In genomic region chr11:58629857-58630256, GRCh38 we compare ENCODE assay signal across 8 cellular contexts. TPM values are rescaled to one million over a fixed set of nuclear protein-coding genes. Genes with fewer than 3 reads are reported as not detected.
DNase-seq lines count a peak whose midpoint lies in the region; ATAC-seq and TF ChIP-seq lines count a peak whose summit lies in the region.

No MANE protein-coding gene starts in this region.

- DNase-seq in activated CD4-positive, alpha-beta T cell treated with anti-CD3 and anti-CD28 coated beads for 36 hours = peak; percentile 38
- DNase-seq in activated CD4-positive, alpha-beta T cell treated with anti-CD3 and anti-CD28 coated beads for 48 hours = no peak
- DNase-seq in HEK293T (ENCODE audit: extremely low spot score) = peak; percentile 34
- DNase-seq in Panc1 (ENCODE audit: low read depth, low spot score) = peak; percentile 18
- no peak for DNase-seq in esophagus muscularis mucosa (ENCODE audit: extremely low spot score)
- DNase-seq in neural crest cell (ENCODE audit: low read depth, low spot score) = no peak
- no peak for DNase-seq in activated effector memory CD4-positive, alpha-beta T cell treated with Interleukin-2 at 50 U/mL for 16 hours

- in situ Hi-C loops in Panc1 (cut with HindIII; ENCODE audit: low pct_unique_long_range_greater_than_20kb, low sequenced_read_pairs) = no loop called here

- intact Hi-C loops in activated CD4-positive, alpha-beta T cell treated with anti-CD3 and anti-CD28 coated beads for 36 hours (cut with DNase I, micrococcal nuclease) = loop anchor here (2.0 kb wide), 2 partner anchors 53 to 61 kb away; no protein-coding TSS in a partner anchor
- intact Hi-C loops in Panc1 (cut with micrococcal nuclease; ENCODE audit: unreplicated experiment) (no loop called here), esophagus muscularis mucosa (cut with DNase I) (loop anchor here (5.0 kb wide), 1 partner anchor 63 kb away; no protein-coding TSS in a partner anchor)

- H3K27ac ChIP-seq in Panc1 (ENCODE audit: low read length) (no peak overlapping the region), esophagus muscularis mucosa (replicated peaks in 1 of 4) (peak overlapping the region in 1 of 4 donors; percentile 67)

- no peaks in the 10 kb centered on the region for H3K4me1 ChIP-seq in Panc1 (ENCODE audit: control insufficient read depth, insufficient read depth, low read length)
- H3K4me1 ChIP-seq in esophagus muscularis mucosa = peaks cover 16 to 26% (median 22%) of the 10 kb centered on the region in 4 donors

- POLR2A ChIA-PET in activated CD4-positive, alpha-beta T cell treated with anti-CD3 and anti-CD28 coated beads for 36 hours (lab: Charles Lee) = no interaction called here
- POLR2A ChIA-PET in HEK293T (lab: Yijun Ruan, JAX) (interaction anchor here (0.7 kb wide), 1 partner anchor 52 kb away, joined by 3 read pairs; no protein-coding TSS in a partner anchor), Panc1 (lab: Charles Lee) (interaction anchor here (0.5 to 0.6 kb wide), 3 partner anchors 50 to 1298 kb away, joined by 4 read pairs; no protein-coding TSS in a partner anchor)

- H3K4me1 Mint-ChIP-seq in activated CD4-positive, alpha-beta T cell treated with anti-CD3 and anti-CD28 coated beads for 36 hours = peaks cover 9% of the 10 kb centered on the region
- no peaks in the 10 kb centered on the region for H3K4me1 Mint-ChIP-seq in neural crest cell

- H3K27ac Mint-ChIP-seq in activated CD4-positive, alpha-beta T cell treated with anti-CD3 and anti-CD28 coated beads for 36 hours = no peak overlapping the region
- no peak overlapping the region for H3K27ac Mint-ChIP-seq in neural crest cell (ENCODE audit: unreplicated experiment)

- H3K9me3 Mint-ChIP-seq in activated CD4-positive, alpha-beta T cell treated with anti-CD3 and anti-CD28 coated beads for 36 hours (ENCODE audit: low read depth) = no peaks in the 10 kb centered on the region
- H3K9me3 Mint-ChIP-seq in neural crest cell = no peaks in the 10 kb centered on the region

- TF ChIP-seq POLR2A in esophagus muscularis mucosa (IDR thresholded peaks at IDR 0.05; ENCODE audit: low read depth) = no peak

- TF ChIP-seq EP300 in esophagus muscularis mucosa (IDR thresholded peaks at IDR 0.05) = no peak

- H3K27me3 ChIP-seq in Panc1 (ENCODE audit: control insufficient read depth, insufficient read depth, low read length) (no peaks in the 10 kb centered on the region), esophagus muscularis mucosa (no peaks in the 10 kb centered on the region)

- H3K9me3 ChIP-seq in Panc1 (ENCODE audit: control insufficient read depth, insufficient read depth, low read depth, low read length) (no peaks in the 10 kb centered on the region), esophagus muscularis mucosa (no peaks in the 10 kb centered on the region)

- 48% methylated on average over 2 of the region's 2 CpGs for WGBS in esophagus muscularis mucosa

- CTCF ChIA-PET in activated CD4-positive, alpha-beta T cell treated with anti-CD3 and anti-CD28 coated beads for 36 hours (lab: Charles Lee) = interaction anchor here (0.6 to 9.2 kb wide), 25 partner anchors 9 to 579 kb away, joined by 3 to 89 read pairs (median 4); partner anchors contain the start of gene LPXN
- CTCF ChIA-PET in HEK293T (lab: Yijun Ruan, JAX) = interaction anchor here (0.7 to 2.3 kb wide), 5 partner anchors 10 to 506 kb away, joined by 3 to 10 read pairs (median 4); no protein-coding TSS in a partner anchor
- CTCF ChIA-PET in Panc1 (lab: Charles Lee) = interaction anchor here (0.6 to 0.8 kb wide), 4 partner anchors 50 to 1898 kb away, joined by 3 to 5 read pairs (median 4); partner anchors contain the start of genes DTX4 and LPXN

- no peak for ATAC-seq in activated CD4-positive, alpha-beta T cell treated with anti-CD3 and anti-CD28 coated beads for 36 hours
- ATAC-seq in Panc1 (no peak; the same call in 1 of the 2 replicates), HG03469 (IDR thresholded peaks at IDR 0.05; ENCODE audit: unreplicated experiment) (no peak)

- no peaks in the 10 kb centered on the region for H3K27me3 Mint-ChIP-seq in activated CD4-positive, alpha-beta T cell treated with anti-CD3 and anti-CD28 coated beads for 36 hours
- H3K27me3 Mint-ChIP-seq in neural crest cell (ENCODE audit: low read depth) = no peaks in the 10 kb centered on the region

- H3K36me3 ChIP-seq in Panc1 (ENCODE audit: control insufficient read depth, insufficient read depth, low read length) = peaks cover 13% of the 10 kb centered on the region
- H3K36me3 ChIP-seq in esophagus muscularis mucosa = peaks cover 0 to 14% (median 5%) of the 10 kb centered on the region in 4 donors

- peak; percentile 78 for TF ChIP-seq CTCF in Panc1 (IDR thresholded peaks at IDR 0.05)
- peak; percentile 47 to 64 (median 52) for TF ChIP-seq CTCF in esophagus muscularis mucosa (IDR thresholded peaks at IDR 0.05)
- TF ChIP-seq CTCF in neural crest cell (conservative IDR thresholded peaks at IDR 0.05) = peak; percentile 45

- H3K4me3 Mint-ChIP-seq in activated CD4-positive, alpha-beta T cell treated with anti-CD3 and anti-CD28 coated beads for 36 hours = no peak overlapping the region
- no peak overlapping the region for H3K4me3 Mint-ChIP-seq in neural crest cell

- H3K4me3 ChIP-seq in Panc1 (ENCODE audit: low read depth in 2 of 2, low read length in 2 of 2) = no peak overlapping the region
- no peak overlapping the region for H3K4me3 ChIP-seq in esophagus muscularis mucosa

- no TSS peak for BruUV-seq in Panc1 (replicated peaks; lab: Mats Ljungman, UMichigan)

- H3K36me3 Mint-ChIP-seq in activated CD4-positive, alpha-beta T cell treated with anti-CD3 and anti-CD28 coated beads for 36 hours (ENCODE audit: low read depth) = peaks cover 11% of the 10 kb centered on the region
- peaks cover 10% of the 10 kb centered on the region for H3K36me3 Mint-ChIP-seq in neural crest cell (ENCODE audit: low read depth)

TF ChIP-seq in HEK293T, 16 proteins besides CTCF, POLR2A, EP300 and RAD21:
- TF ChIP-seq FOXA1 (IDR thresholded peaks at IDR 0.05) = no peak
- no peak for TF ChIP-seq LEF1 (IDR thresholded peaks at IDR 0.05; ENCODE audit: borderline replicate concordance)

RNA-seq across cellular contexts. Expression of gene CNTF, which starts 7.4 kb away (rescaled TPM):
- total RNA-seq in activated CD4-positive, alpha-beta T cell treated with anti-CD3 and anti-CD28 coated beads for 36 hours = 1 to 10 TPM; 1.6 to 3.4 TPM
- total RNA-seq in Panc1 (2021; ENCODE audit: unreplicated experiment) (3.0 TPM), esophagus muscularis mucosa (1 to 10 TPM; 1.3 to 2.5 (median 1.9) TPM), neural crest cell (3.7 and 4.4 TPM in 2 replicates)
- polyA plus RNA-seq in Panc1 (2012; ENCODE audit: insufficient read length) = 0.97 TPM

RNA-seq across cellular contexts. Expression of gene ZFP91, which starts 51.0 kb away (rescaled TPM):
- 10 to 100 TPM; 35.7 to 44.0 TPM for total RNA-seq in activated CD4-positive, alpha-beta T cell treated with anti-CD3 and anti-CD28 coated beads for 36 hours
- 80.4 TPM for total RNA-seq in Panc1 (2021; ENCODE audit: unreplicated experiment)
- 31.9 TPM for polyA plus RNA-seq in Panc1 (2012; ENCODE audit: insufficient read length)
- total RNA-seq in esophagus muscularis mucosa = 10 to 100 TPM; 71.1 to 90.2 (median 77.7) TPM
- total RNA-seq in neural crest cell = 48.0 and 51.5 TPM in 2 replicates

RNA-seq across cellular contexts. Expression of gene LPXN, which starts 54.2 kb away (rescaled TPM):
- total RNA-seq in activated CD4-positive, alpha-beta T cell treated with anti-CD3 and anti-CD28 coated beads for 36 hours = 100 to 1,000 TPM; 110 to 163 TPM
- total RNA-seq in Panc1 (2021; ENCODE audit: unreplicated experiment) (3.0 TPM), esophagus muscularis mucosa (1 to 10 TPM; 4.1 to 9.6 (median 7.2) TPM), neural crest cell (2.9 and 3.1 TPM in 2 replicates)
- polyA plus RNA-seq in Panc1 (2012; ENCODE audit: insufficient read length) = 1.7 TPM

Comparison
In these comparisons a context has a peak if more than half of its experiments do, and no peak if none do; other contexts are left out.
1. DNase-seq: peak in activated CD4-positive, alpha-beta T cell treated with anti-CD3 and anti-CD28 coated beads for 36 hours (single experiment), HEK293T (single experiment) and Panc1 (single experiment); none in activated CD4-positive, alpha-beta T cell treated with anti-CD3 and anti-CD28 coated beads for 48 hours (single experiment), esophagus muscularis mucosa (single experiment), neural crest cell (single experiment) and activated effector memory CD4-positive, alpha-beta T cell treated with Interleukin-2 at 50 U/mL for 16 hours (single experiment).
2. RNA of gene LPXN, which starts 54.2 kb away (total RNA-seq): 110 to 163 TPM in activated CD4-positive, alpha-beta T cell treated with anti-CD3 and anti-CD28 coated beads for 36 hours; 4.1 to 9.6 TPM in esophagus muscularis mucosa, 2.9 to 3.1 TPM in neural crest cell and 3.0 TPM in Panc1 (single experiment); every median in the first group is over 10 times any median in the second.
3. Peak in every context shown above with its lines, with median percentiles within 50 percentile points of each other: CTCF ChIP-seq.